In genomic region chr14:89366580-89367448, GRCh38 we compare ENCODE assay signal across 10 cellular contexts. TPM values are rescaled to one million over a fixed set of nuclear protein-coding genes. Genes with fewer than 3 reads are reported as not detected.
DNase-seq lines count a peak whose midpoint lies in the region; ATAC-seq and TF ChIP-seq lines count a peak whose summit lies in the region.
"Had no signal": no experiment of that assay in that cellular context is flagged by ENCODE, and none has a peak within 500 bp of the region (broad histone marks: within the 10 kb centered on the region; RNA-seq: fewer than 3 reads in every experiment).

No MANE protein-coding gene starts in this region.

- DNase-seq in H9 (no peak), immature natural killer cell (no peak), sciatic nerve (ENCODE audit: low spot score) (no peak), GOT3 (lab: John Stamatoyannopoulos, UW) (no peak)
- no peak for DNase-seq in activated T-helper 2 cell treated with anti-CD3 and anti-CD28 coated beads, Interferon-gamma antibody, Interleukin-2, Interleukin-4, amounts not matched to agents 10 μg/mL and 5 μg/mL and 100 μg/mL, durations not matched to agents 14 hours and 24 hours and 36 hours (ENCODE audit: low spot score)
- DNase-seq: activated effector memory CD4-positive, alpha-beta T cell treated with Interleukin-2 at 50 U/mL for 16 hours; kidney had no signal

- H3K14ac ChIP-seq in H9 (ENCODE audit: insufficient read depth, low read length): no peak overlapping the region; the same call in 1 of the 2 replicates

- H3K18ac ChIP-seq in H9 (ENCODE audit: insufficient read length, low read depth, low read length): peak overlapping the region; percentile 25

- no peak overlapping the region for H2BK12ac ChIP-seq in H9 (ENCODE audit: insufficient read length, low read depth, low read length)

- H3K23ac ChIP-seq in H9 (ENCODE audit: insufficient read length, low read depth, low read length): no peak overlapping the region

- peak overlapping the region; percentile 82 to 94 (median 94); a peak in 6 of 7 replicates for H3K27ac Mint-ChIP-seq in H9
- H3K27ac Mint-ChIP-seq in activated T-helper 2 cell treated with anti-CD3 and anti-CD28 coated beads, Interferon-gamma antibody, Interleukin-2, Interleukin-4, amounts not matched to agents 10 μg/mL and 5 μg/mL and 100 μg/mL, durations not matched to agents 14 hours and 24 hours and 36 hours: peak overlapping the region; percentile 58
- H3K27ac Mint-ChIP-seq in immature natural killer cell: peak overlapping the region in 4 of 6 donors; percentile 17 to 73 (median 35)

- no peak overlapping the region for H4K5ac ChIP-seq in H9 (ENCODE audit: insufficient read length, low read depth, low read length)

- peaks cover 56% of the 10 kb centered on the region; the same call in 1 of the 2 replicates for H3K79me2 ChIP-seq in H9 (ENCODE audit: insufficient read depth, low read length)

- H2AFZ ChIP-seq in H9 (ENCODE audit: low read length): no peak overlapping the region

- H3K4me3 Mint-ChIP-seq in H9 (no peak overlapping the region), immature natural killer cell (no peak overlapping the region)
- H3K4me3 Mint-ChIP-seq in activated T-helper 2 cell treated with anti-CD3 and anti-CD28 coated beads, Interferon-gamma antibody, Interleukin-2, Interleukin-4, amounts not matched to agents 10 μg/mL and 5 μg/mL and 100 μg/mL, durations not matched to agents 14 hours and 24 hours and 36 hours (ENCODE audit: low read depth): no peak overlapping the region

- H3K36me3 Mint-ChIP-seq in H9 (ENCODE audit: insufficient read depth in 1 of 3, low read depth in 3 of 3) (peaks cover 16 to 27% (median 24%) of the 10 kb centered on the region in 3 experiments), immature natural killer cell (no peaks in the 10 kb centered on the region)
- H3K36me3 Mint-ChIP-seq in activated T-helper 2 cell treated with anti-CD3 and anti-CD28 coated beads, Interferon-gamma antibody, Interleukin-2, Interleukin-4, amounts not matched to agents 10 μg/mL and 5 μg/mL and 100 μg/mL, durations not matched to agents 14 hours and 24 hours and 36 hours (ENCODE audit: low read depth): peaks cover 46% of the 10 kb centered on the region

- no peak overlapping the region for H3K4me2 ChIP-seq in H9 (ENCODE audit: insufficient read depth, insufficient read length, low read length)

- H3K4me1 ChIP-seq in H9 (ENCODE audit: insufficient read depth, low read length): peaks cover 15% of the 10 kb centered on the region; the same call in 1 of the 2 replicates

- H3K27me3 Mint-ChIP-seq in H9 (ENCODE audit: low read depth): no peaks in the 10 kb centered on the region
- H3K27me3 Mint-ChIP-seq in activated T-helper 2 cell treated with anti-CD3 and anti-CD28 coated beads, Interferon-gamma antibody, Interleukin-2, Interleukin-4, amounts not matched to agents 10 μg/mL and 5 μg/mL and 100 μg/mL, durations not matched to agents 14 hours and 24 hours and 36 hours (ENCODE audit: low read depth): no peaks in the 10 kb centered on the region
- peaks cover 15 to 22% (median 20%) of the 10 kb centered on the region in 3 donors for H3K27me3 Mint-ChIP-seq in immature natural killer cell (ENCODE audit: low read depth in 3 of 3)

- H4K8ac ChIP-seq in H9 (replicated peaks; ENCODE audit: insufficient read length, low read depth, low read length): no peak overlapping the region

- peaks cover 59 to 60% of the 10 kb centered on the region in 2 experiments for H3K4me1 Mint-ChIP-seq in H9
- peaks cover 55% of the 10 kb centered on the region for H3K4me1 Mint-ChIP-seq in activated T-helper 2 cell treated with anti-CD3 and anti-CD28 coated beads, Interferon-gamma antibody, Interleukin-2, Interleukin-4, amounts not matched to agents 10 μg/mL and 5 μg/mL and 100 μg/mL, durations not matched to agents 14 hours and 24 hours and 36 hours (ENCODE audit: low read depth)
- peaks cover 82 to 83% of the 10 kb centered on the region in 2 donors for H3K4me1 Mint-ChIP-seq in immature natural killer cell

- H3K79me1 ChIP-seq in H9 (ENCODE audit: insufficient read depth, low read depth, low read length, poor library complexity, severe bottlenecking): peaks cover 12% of the 10 kb centered on the region

- no peak overlapping the region for H3T11ph ChIP-seq in H9 (ENCODE audit: low read length)

- H3K23me2 ChIP-seq in H9 (ENCODE audit: insufficient read length, low read depth, low read length, poor library complexity, severe bottlenecking): no peaks in the 10 kb centered on the region

- no peak overlapping the region for H4K91ac ChIP-seq in H9 (ENCODE audit: insufficient read length, low read depth, low read length)

- H3K9me3 ChIP-seq in H9 (ENCODE audit: control insufficient read depth, low read depth, low read length): no peaks in the 10 kb centered on the region

- no peak for TF ChIP-seq CTCF in H9 (conservative IDR thresholded peaks at IDR 0.05)

- no peaks in the 10 kb centered on the region for H3K27me3 ChIP-seq in H9 (ENCODE audit: insufficient read depth, low read length)

- H2BK20ac ChIP-seq in H9 (ENCODE audit: low read depth, low read length, poor library complexity, severe bottlenecking): no peak overlapping the region

- H2BK5ac ChIP-seq in H9 (ENCODE audit: insufficient read length, low read length): no peak overlapping the region

- ATAC-seq in sciatic nerve (peak; percentile 57), GM19452 (IDR thresholded peaks at IDR 0.05; ENCODE audit: unreplicated experiment) (no peak), GM19351 (IDR thresholded peaks at IDR 0.05; ENCODE audit: unreplicated experiment) (no peak), GM21825 (IDR thresholded peaks at IDR 0.05; ENCODE audit: unreplicated experiment) (no peak)

- H3K9me3 Mint-ChIP-seq in H9 (peaks cover 6% of the 10 kb centered on the region in 2 experiments; a peak in 4 of 5 replicates), immature natural killer cell (peaks cover 0 to 8% (median 5%) of the 10 kb centered on the region in 6 donors)
- no peaks in the 10 kb centered on the region for H3K9me3 Mint-ChIP-seq in activated T-helper 2 cell treated with anti-CD3 and anti-CD28 coated beads, Interferon-gamma antibody, Interleukin-2, Interleukin-4, amounts not matched to agents 10 μg/mL and 5 μg/mL and 100 μg/mL, durations not matched to agents 14 hours and 24 hours and 36 hours

- H3K56ac ChIP-seq in H9 (ENCODE audit: insufficient read length, low read depth, low read length): no peak overlapping the region

- intact Hi-C loops in activated T-helper 2 cell treated with anti-CD3 and anti-CD28 coated beads, Interferon-gamma antibody, Interleukin-2, Interleukin-4, amounts not matched to agents 10 μg/mL and 5 μg/mL and 100 μg/mL, durations not matched to agents 14 hours and 24 hours and 36 hours (cut with micrococcal nuclease): no loop called here
- intact Hi-C loops in sciatic nerve (cut with DNase I): no loop called here

- H2AK5ac ChIP-seq in H9 (ENCODE audit: insufficient read length, low read length): no peak overlapping the region

- peak overlapping the region; percentile 7 for H3K27ac ChIP-seq in H9 (ENCODE audit: insufficient read length, low read depth, low read length)

- WGBS in H9 (ENCODE audit: extremely low coverage, insufficient read length, low lambda C conversion rate): no CpG with 5 or more reads among the region's 14 CpGs

- H3K9ac ChIP-seq in H9 (ENCODE audit: extremely low read depth, insufficient read length, low read length): no peak overlapping the region

- H2BK120ac ChIP-seq in H9 (ENCODE audit: low read depth, low read length, poor library complexity, severe bottlenecking): no peak overlapping the region

- H4K20me1 ChIP-seq in H9 (ENCODE audit: control insufficient read depth, insufficient read depth, insufficient read length): no peaks in the 10 kb centered on the region

- no peak overlapping the region for H2BK15ac ChIP-seq in H9 (ENCODE audit: low read depth, low read length)

- no peak overlapping the region for H3K4ac ChIP-seq in H9 (ENCODE audit: low read depth, low read length)

RNA-seq across cellular contexts. Expression of gene FOXN3, which starts 50.2 kb away (rescaled TPM):
- total RNA-seq in H9 (2021): 114 and 125 TPM in 2 replicates
- 131 and 135 TPM in 2 replicates for total RNA-seq in activated T-helper 2 cell treated with anti-CD3 and anti-CD28 coated beads, Interferon-gamma antibody, Interleukin-2, Interleukin-4, amounts not matched to agents 10 μg/mL and 5 μg/mL and 100 μg/mL, durations not matched to agents 14 hours and 24 hours and 36 hours
- 100 to 1,000 TPM in 2 of 3 donors, 10 to 100 TPM in 1; 88.6 to 150 (median 102) TPM for polyA plus RNA-seq in immature natural killer cell
- total RNA-seq in sciatic nerve: 80.9 TPM

Comparison
In these comparisons a context has a peak if more than half of its experiments do, and no peak if none do; other contexts are left out.
1. H3K27ac Mint-ChIP-seq: peak in every context shown above with its lines; median percentile 94 in H9; 58 in activated T-helper 2 cell treated with anti-CD3 and anti-CD28 coated beads, Interferon-gamma antibody, Interleukin-2, Interleukin-4, amounts not matched to agents 10 μg/mL and 5 μg/mL and 100 μg/mL, durations not matched to agents 14 hours and 24 hours and 36 hours; 35 in immature natural killer cell.